ENCODE assay signal across 14 cellular contexts in the genomic region with DNA sequence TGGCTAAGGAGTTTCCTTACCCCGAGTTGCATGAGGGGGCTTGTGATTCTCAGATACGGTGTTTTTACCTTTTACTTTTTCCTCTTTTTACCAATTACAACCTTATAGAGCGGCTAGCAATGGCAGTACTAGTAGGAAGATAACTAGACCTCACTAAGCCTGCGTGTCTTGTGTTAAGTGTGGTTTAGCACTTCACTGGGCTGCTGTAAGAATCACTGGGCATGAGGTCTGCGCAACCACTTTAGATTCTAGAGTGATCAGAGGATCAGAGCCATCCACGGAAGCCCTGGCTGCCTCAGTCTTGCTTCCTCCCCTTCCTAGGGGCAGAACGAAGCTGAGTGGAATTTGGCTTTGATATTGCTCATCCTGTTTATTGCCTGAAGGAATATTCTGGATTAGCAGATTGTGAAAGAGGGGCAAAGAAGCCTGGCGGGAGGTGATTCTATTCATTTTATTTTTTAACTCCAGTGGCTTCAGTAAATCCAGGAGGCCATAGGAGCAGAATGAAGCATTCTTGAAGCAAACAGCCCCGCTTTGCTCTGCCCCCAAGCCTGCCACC.
A peak's percentile ranks its signal among the peaks of the same experiment; 100 is the strongest.
DNase-seq lines count a peak whose midpoint lies in the region; ATAC-seq and TF ChIP-seq lines count a peak whose summit lies in the region.
"Had no signal": no experiment of that assay in that cellular context is flagged by ENCODE, and none has a peak within 500 bp of the region (broad histone marks: within the 10 kb centered on the region; RNA-seq: fewer than 3 reads in every experiment).

No MANE protein-coding gene starts in this region.

- H3K27ac ChIP-seq in angular gyrus (ENCODE audit: low read depth, low read length) (peak overlapping the region; percentile 85), smooth muscle cell (ENCODE audit: low read depth) (no peak overlapping the region)

- no peaks in the 10 kb centered on the region for H3K79me2 ChIP-seq in smooth muscle cell (ENCODE audit: low read depth)

- peak; percentile 68 for ATAC-seq in GM18511 (IDR thresholded peaks at IDR 0.05; ENCODE audit: unreplicated experiment)
- peak; percentile 60 for ATAC-seq in HG03095 (IDR thresholded peaks at IDR 0.05; ENCODE audit: unreplicated experiment)
- no peak for ATAC-seq in HG02885 (IDR thresholded peaks at IDR 0.05; ENCODE audit: poor library complexity, unreplicated experiment)

- no peaks in the 10 kb centered on the region for H3F3A ChIP-seq in smooth muscle cell (ENCODE audit: low read depth)

- peak overlapping the region; percentile 14 for H3K4me2 ChIP-seq in smooth muscle cell

- H3K9ac ChIP-seq in smooth muscle cell (ENCODE audit: low read depth): no peak overlapping the region

- H3K9me3 ChIP-seq in smooth muscle cell (replicated peaks; ENCODE audit: low read depth): no peaks in the 10 kb centered on the region

- DNase-seq in smooth muscle cell (lab: John Stamatoyannopoulos, UW; ENCODE audit: unreplicated experiment) (no peak), C1 segment of cervical spinal cord (lab: John Stamatoyannopoulos, UW) (no peak), mucosa of gallbladder (ENCODE audit: low spot score) (no peak)
- DNase-seq: amniotic stem cell; KG1; mesenchymal stem cell; NCI-H2081; stimulated activated CD4-positive, alpha-beta T cell treated with anti-CD3 and anti-CD28 coated beads, Interleukin-1b, Interleukin-23, amount 100 ng/mL, for 48 hours; stimulated activated naive CD8-positive, alpha-beta T cell treated with anti-CD3 and anti-CD28 coated beads, Interleukin-15, Interleukin-2, amounts not matched to agents 100 U/mL and 50 U/mL, for 24 hours; T-helper 2 cell had no signal

- TF ChIP-seq CTCF in smooth muscle cell (IDR thresholded peaks at IDR 0.05; ENCODE audit: borderline replicate concordance, insufficient read depth, poor library complexity, severe bottlenecking): no peak

- WGBS in smooth muscle cell (ENCODE audit: low lambda C conversion rate): 56% methylated on average over 9 of the region's 9 CpGs

- H3K36me3 ChIP-seq in smooth muscle cell (ENCODE audit: low read depth): no peaks in the 10 kb centered on the region

- no peak overlapping the region for H2AFZ ChIP-seq in smooth muscle cell (ENCODE audit: low read depth)

- H3K27me3 ChIP-seq in smooth muscle cell (ENCODE audit: low read depth): no peaks in the 10 kb centered on the region

- H3K4me1 ChIP-seq in smooth muscle cell (ENCODE audit: low read depth): peaks cover 14% of the 10 kb centered on the region

- no peaks in the 10 kb centered on the region for H4K20me1 ChIP-seq in smooth muscle cell (ENCODE audit: low read depth)

- H3K4me3 ChIP-seq in smooth muscle cell: no peak overlapping the region
